Comparison of ENCODE assay signal across 8 cellular contexts in the genomic region with DNA sequence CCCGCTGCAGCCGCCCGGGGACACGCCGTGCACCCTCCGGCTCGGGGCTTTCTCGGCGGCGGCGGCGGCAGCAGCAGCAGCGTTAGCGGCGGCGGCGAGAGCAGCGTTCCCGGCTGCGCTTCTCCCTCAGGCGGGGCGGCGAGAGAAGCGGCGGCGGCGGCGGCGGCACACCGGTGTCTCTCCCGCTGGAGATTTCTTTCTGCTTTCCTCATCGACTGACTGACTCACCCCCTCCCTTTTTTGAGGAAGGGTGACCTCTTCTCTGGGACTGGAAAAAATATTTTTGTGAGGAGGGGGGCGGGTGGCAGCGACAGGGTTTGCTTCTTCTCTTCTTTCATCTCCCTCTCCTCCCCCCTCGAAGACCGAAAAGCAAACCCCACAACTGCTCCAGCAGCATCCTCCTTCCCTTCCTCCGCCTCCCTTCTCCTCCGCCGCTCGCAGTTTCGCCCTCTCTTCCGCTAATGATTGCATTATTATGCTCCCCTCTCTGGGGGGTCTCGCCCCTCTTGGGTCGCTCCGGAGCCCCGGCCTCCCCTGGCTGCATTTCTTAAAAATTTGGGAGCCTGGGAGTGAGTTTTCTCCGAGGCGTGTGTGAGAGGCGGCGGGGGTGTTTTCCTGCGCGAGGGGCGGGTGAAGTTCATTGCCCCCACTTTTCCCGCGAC. TPM values are rescaled to one million over a fixed set of nuclear protein-coding genes. Genes with fewer than 3 reads are reported as not detected.
DNase-seq lines count a peak whose midpoint lies in the region; ATAC-seq and TF ChIP-seq lines count a peak whose summit lies in the region.

No MANE protein-coding gene starts in this region.

- peak overlapping the region; percentile 82 for H3K4me3 ChIP-seq in fibroblast of pulmonary artery (replicated peaks; ENCODE audit: low read depth, low read length)

- DNase-seq in DMS 273 treated with DMSO at 0.1 percent for 48 hours (lab: John Stamatoyannopoulos, UW) (peak; percentile 79), T-helper 9 cell (peak; percentile 0), fibroblast of pulmonary artery (ENCODE audit: low read depth) (no peak), occipital lobe (lab: John Stamatoyannopoulos, UW) (peak; percentile 45)
- DNase-seq in activated effector memory CD4-positive, alpha-beta T cell treated with Interleukin-2 at 50 U/mL for 16 hours = no peak

- no peak for TF ChIP-seq CTCF in fibroblast of pulmonary artery (IDR thresholded peaks at IDR 0.05; ENCODE audit: low read length, missing control alignments)

- peak; percentile 1 for ATAC-seq in HG03439 (IDR thresholded peaks at IDR 0.05; ENCODE audit: unreplicated experiment)
- ATAC-seq in HG03521 (IDR thresholded peaks at IDR 0.05; ENCODE audit: unreplicated experiment) = no peak
- no peak for ATAC-seq in GM21367 (IDR thresholded peaks at IDR 0.05; ENCODE audit: unreplicated experiment)

RNA-seq across cellular contexts. Expression of a gene that starts 0.3 kb away (rescaled TPM):
- 95.3 TPM for total RNA-seq in occipital lobe

Comparison
In these comparisons a context has a peak if more than half of its experiments do, and no peak if none do; other contexts are left out.
1. DNase-seq: peak in DMS 273 treated with DMSO at 0.1 percent for 48 hours (single experiment), T-helper 9 cell (single experiment) and occipital lobe (single experiment); none in fibroblast of pulmonary artery (single experiment) and activated effector memory CD4-positive, alpha-beta T cell treated with Interleukin-2 at 50 U/mL for 16 hours (single experiment).